In the genomic region with DNA sequence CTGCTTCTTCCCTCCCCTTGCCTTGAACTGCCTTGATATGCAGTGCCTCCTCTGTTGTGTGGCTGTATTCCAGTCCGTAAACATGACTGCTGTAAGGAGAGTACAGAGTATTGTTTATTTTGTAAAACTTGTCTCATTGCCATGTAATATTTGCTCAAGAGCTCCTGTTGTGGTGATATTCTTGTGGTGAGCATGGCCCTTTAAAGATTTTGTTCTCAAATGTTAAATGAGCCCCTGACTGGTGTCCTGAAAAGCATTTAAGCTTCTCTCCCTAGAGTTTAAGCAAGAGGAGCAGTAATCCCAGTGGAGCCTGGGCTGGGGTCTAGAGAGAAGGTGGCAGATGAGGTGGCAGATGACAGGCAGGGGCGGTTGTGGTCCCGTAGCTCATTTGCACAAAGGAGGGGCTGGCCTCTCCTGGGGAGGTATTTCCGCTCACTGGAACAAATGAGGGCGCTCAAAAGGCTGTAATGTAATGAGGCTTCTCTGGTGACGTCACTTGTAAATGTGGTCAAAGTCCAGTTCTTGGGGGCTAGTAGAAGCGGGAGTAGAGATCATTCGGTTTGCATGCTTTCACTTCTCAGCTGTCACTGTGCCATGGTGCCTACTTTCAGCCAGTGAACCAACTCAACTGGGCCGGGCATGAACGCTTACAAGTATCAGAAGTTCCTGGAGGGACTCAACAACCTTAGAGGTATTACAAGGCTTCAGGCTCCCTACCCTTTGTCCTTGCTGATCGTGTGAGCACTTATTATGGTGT, we compare ENCODE assay signal across 10 cellular contexts. TPM values are rescaled to one million over a fixed set of nuclear protein-coding genes. Genes with fewer than 3 reads are reported as not detected.
DNase-seq lines count a peak whose midpoint lies in the region; ATAC-seq and TF ChIP-seq lines count a peak whose summit lies in the region.
"Had no signal": no experiment of that assay in that cellular context is flagged by ENCODE, and none has a peak within 500 bp of the region (broad histone marks: within the 10 kb centered on the region; RNA-seq: fewer than 3 reads in every experiment).

No MANE protein-coding gene starts in this region.

- TF ChIP-seq POLR2A in uterus (IDR thresholded peaks at IDR 0.05), result no peak

- H3K27ac ChIP-seq in uterus (peak overlapping the region in 1 of 2 donors; percentile 33), aorta (ENCODE audit: low read depth in 1 of 2, low read length in 2 of 2) (peak overlapping the region in 1 of 2 donors; percentile 87)
- H3K27ac ChIP-seq: SK-N-MC had no signal

- H3K4me1 ChIP-seq in mucosa of descending colon (ENCODE audit: low read depth), result peaks cover 27% of the 10 kb centered on the region
- H3K4me1 ChIP-seq in uterus, result peaks cover 4 to 13% of the 10 kb centered on the region in 2 donors
- H3K4me1 ChIP-seq in aorta (ENCODE audit: control insufficient read depth in 1 of 2, insufficient read depth in 2 of 2, low read length in 2 of 2), result peaks cover 23 to 25% of the 10 kb centered on the region in 2 donors

- DNase-seq in DMS114 treated with DMSO at 0.1 percent for 48 hours (lab: John Stamatoyannopoulos, UW; ENCODE audit: unreplicated experiment) (peak; percentile 28), NCI-H146 (lab: John Stamatoyannopoulos, UW) (peak; percentile 77), choroid plexus epithelial cell (ENCODE audit: low read depth) (peak; percentile 88), mucosa of descending colon (peak; percentile 75 to 95 (median 76)), uterus (no peak), aorta (no peak)
- no peak for DNase-seq in activated effector memory CD4-positive, alpha-beta T cell treated with Interleukin-2 at 50 U/mL for 16 hours
- DNase-seq: immature natural killer cell had no signal

- ATAC-seq in mucosa of descending colon (peak; percentile 95), HG03108 (IDR thresholded peaks at IDR 0.05; ENCODE audit: unreplicated experiment) (no peak), aorta (ENCODE audit: low FRiP score) (no peak)

- intact Hi-C loops in mucosa of descending colon (cut with DNase I, micrococcal nuclease) (no loop called here), uterus (cut with DNase I; ENCODE audit: low total_unique reads) (no loop called here), aorta (cut with DNase I) (no loop called here)

- no peaks in the 10 kb centered on the region for H3K27me3 ChIP-seq in uterus
- no peaks in the 10 kb centered on the region for H3K27me3 ChIP-seq in aorta (ENCODE audit: control insufficient read depth in 1 of 2, insufficient read depth in 2 of 2, low read length in 1 of 2)

- H3K9me3 ChIP-seq in mucosa of descending colon (no peaks in the 10 kb centered on the region), uterus (no peaks in the 10 kb centered on the region), aorta (ENCODE audit: control insufficient read depth, low read length) (no peaks in the 10 kb centered on the region)

- H3K4me3 ChIP-seq in choroid plexus epithelial cell (ENCODE audit: low read depth, low read length) (no peak overlapping the region), mucosa of descending colon (no peak overlapping the region), uterus (no peak overlapping the region), aorta (ENCODE audit: low read length in 2 of 2) (no peak overlapping the region)
- H3K4me3 ChIP-seq: SK-N-MC had no signal

- TF ChIP-seq CTCF in choroid plexus epithelial cell (conservative IDR thresholded peaks at IDR 0.05; ENCODE audit: low read depth, low read length) (peak; percentile 43), mucosa of descending colon (IDR thresholded peaks at IDR 0.05) (no peak), uterus (IDR thresholded peaks at IDR 0.05) (no peak)

- H3K36me3 ChIP-seq in mucosa of descending colon (ENCODE audit: low read depth) (no peaks in the 10 kb centered on the region), uterus (no peaks in the 10 kb centered on the region), aorta (ENCODE audit: control insufficient read depth in 1 of 2, insufficient read depth in 2 of 2, low read length in 1 of 2) (no peaks in the 10 kb centered on the region)

- 20 to 24% methylated on average over 11 of the region's 11 CpGs for WGBS in aorta, 2 donors

RNA-seq across cellular contexts. Expression of a gene that starts 46.0 kb away (rescaled TPM):
- total RNA-seq in mucosa of descending colon, result 100 to 1,000 TPM; 146 to 362 (median 156) TPM
- 100 to 1,000 TPM; 210 to 602 (median 573) TPM for total RNA-seq in uterus
- total RNA-seq in aorta, result 100 to 1,000 TPM; 613 to 785 TPM
- 100 to 1,000 TPM in 1 of 2 donors, 10 to 100 TPM in 1; 38.9 to 159 TPM for polyA plus RNA-seq in aorta

Comparison
In these comparisons a context has a peak if more than half of its experiments do, and no peak if none do; other contexts are left out.
1. DNase-seq: peak in DMS114 treated with DMSO at 0.1 percent for 48 hours (single experiment), NCI-H146 (single experiment), choroid plexus epithelial cell (single experiment) and mucosa of descending colon (3 of 3); none in activated effector memory CD4-positive, alpha-beta T cell treated with Interleukin-2 at 50 U/mL for 16 hours (single experiment), uterus (0 of 2) and aorta (0 of 2).